Comparison of ENCODE assay signal across 1 cellular context in the genomic region with DNA sequence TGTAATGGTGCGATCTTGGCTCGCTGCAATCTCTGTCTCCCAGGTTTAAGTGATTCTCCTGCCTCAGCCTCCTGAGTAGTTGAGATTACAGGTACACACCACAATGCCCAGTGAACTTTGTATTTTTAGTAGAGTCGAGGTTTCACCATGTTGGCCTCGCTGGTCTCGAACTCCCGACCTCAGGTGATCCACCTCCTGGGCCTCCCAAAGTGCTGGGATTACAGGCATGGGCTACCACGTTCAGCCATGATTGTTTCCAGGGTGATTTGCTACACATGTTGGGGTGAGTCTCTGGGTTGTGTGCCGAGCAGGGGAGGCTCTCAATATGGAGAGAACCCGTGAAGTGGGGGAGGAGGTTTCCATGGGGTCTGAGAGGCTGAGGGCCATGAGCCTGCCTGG.
TF ChIP-seq lines count a peak whose summit lies in the region.

No MANE protein-coding gene starts in this region.

TF ChIP-seq in GM12878, 131 proteins besides CTCF, POLR2A, EP300 and RAD21 (continued from another document):
- no peak for TF ChIP-seq RUNX3 (IDR thresholded peaks at IDR 0.05; ENCODE audit: low read length)
